Comparison of ENCODE assay signal across 11 cellular contexts in genomic region chr6:24931296-24931695, GRCh38. TPM values are rescaled to one million over a fixed set of nuclear protein-coding genes. Genes with fewer than 3 reads are reported as not detected.
DNase-seq lines count a peak whose midpoint lies in the region; ATAC-seq and TF ChIP-seq lines count a peak whose summit lies in the region.
"Had no signal": no experiment of that assay in that cellular context is flagged by ENCODE, and none has a peak within 500 bp of the region (broad histone marks: within the 10 kb centered on the region; RNA-seq: fewer than 3 reads in every experiment).

No MANE protein-coding gene starts in this region.

- H3K36me3 ChIP-seq in cardiac muscle cell (no peaks in the 10 kb centered on the region), prostate gland (no peaks in the 10 kb centered on the region)

- peak overlapping the region; percentile 100 for H3K4me3 Mint-ChIP-seq in T-helper 1 cell treated with Interleukin-12 subunit alpha and Interleukin-12 subunit beta and Interleukin-4 antibody, amounts not matched to agents 30 μg/mL and 1 μg/mL, for 36 hours
- peak overlapping the region; percentile 98 for H3K4me3 Mint-ChIP-seq in T-helper 17 cell
- peak overlapping the region; percentile 93 for H3K4me3 Mint-ChIP-seq in stimulated activated effector memory CD8-positive, alpha-beta T cell treated with anti-CD3 and anti-CD28 coated beads, Interleukin-12 subunit alpha, Interleukin-12 subunit beta, amount 100 ng/mL, for 72 hours
- H3K4me3 Mint-ChIP-seq: brain had no signal

- H3K9me3 ChIP-seq in T-helper 17 cell (ENCODE audit: control insufficient read depth, low read length, poor library complexity, severe bottlenecking) (no peaks in the 10 kb centered on the region), cardiac muscle cell (ENCODE audit: low read depth) (no peaks in the 10 kb centered on the region), prostate gland (no peaks in the 10 kb centered on the region)

- no peaks in the 10 kb centered on the region for H3K27me3 ChIP-seq in cardiac muscle cell
- no peaks in the 10 kb centered on the region for H3K27me3 ChIP-seq in prostate gland (replicated peaks; ENCODE audit: insufficient read depth)

- peaks cover 77% of the 10 kb centered on the region for H3K36me3 Mint-ChIP-seq in T-helper 1 cell treated with Interleukin-12 subunit alpha and Interleukin-12 subunit beta and Interleukin-4 antibody, amounts not matched to agents 30 μg/mL and 1 μg/mL, for 36 hours (ENCODE audit: low read depth)
- H3K36me3 Mint-ChIP-seq in T-helper 17 cell (ENCODE audit: low read depth), result peaks cover 22% of the 10 kb centered on the region
- H3K36me3 Mint-ChIP-seq in stimulated activated effector memory CD8-positive, alpha-beta T cell treated with anti-CD3 and anti-CD28 coated beads, Interleukin-12 subunit alpha, Interleukin-12 subunit beta, amount 100 ng/mL, for 72 hours, result peaks cover 64% of the 10 kb centered on the region
- H3K36me3 Mint-ChIP-seq: brain had no signal

- peaks cover 47% of the 10 kb centered on the region for H3K4me1 ChIP-seq in cardiac muscle cell (ENCODE audit: low read depth)
- no peaks in the 10 kb centered on the region for H3K4me1 ChIP-seq in prostate gland (replicated peaks)

- no peak for TF ChIP-seq CTCF in cardiac muscle cell (IDR thresholded peaks at IDR 0.05; ENCODE audit: low read depth, low read length)
- TF ChIP-seq CTCF in prostate gland (IDR thresholded peaks at IDR 0.05), result no peak

- peaks cover 6% of the 10 kb centered on the region for H3K9me3 Mint-ChIP-seq in T-helper 1 cell treated with Interleukin-12 subunit alpha and Interleukin-12 subunit beta and Interleukin-4 antibody, amounts not matched to agents 30 μg/mL and 1 μg/mL, for 36 hours
- H3K9me3 Mint-ChIP-seq in stimulated activated effector memory CD8-positive, alpha-beta T cell treated with anti-CD3 and anti-CD28 coated beads, Interleukin-12 subunit alpha, Interleukin-12 subunit beta, amount 100 ng/mL, for 72 hours, result peaks cover 5% of the 10 kb centered on the region

- intact Hi-C loops in prostate gland (cut with DNase I), result no loop called here

- H3K4me3 ChIP-seq in cardiac muscle cell, result no peak overlapping the region
- H3K4me3 ChIP-seq in prostate gland, result no peak overlapping the region

- peaks cover 51% of the 10 kb centered on the region for H3K4me1 Mint-ChIP-seq in T-helper 1 cell treated with Interleukin-12 subunit alpha and Interleukin-12 subunit beta and Interleukin-4 antibody, amounts not matched to agents 30 μg/mL and 1 μg/mL, for 36 hours (ENCODE audit: low read depth)
- H3K4me1 Mint-ChIP-seq in T-helper 17 cell, result peaks cover 49% of the 10 kb centered on the region
- peaks cover 88% of the 10 kb centered on the region for H3K4me1 Mint-ChIP-seq in stimulated activated effector memory CD8-positive, alpha-beta T cell treated with anti-CD3 and anti-CD28 coated beads, Interleukin-12 subunit alpha, Interleukin-12 subunit beta, amount 100 ng/mL, for 72 hours

- H3K27ac Mint-ChIP-seq in T-helper 1 cell treated with Interleukin-12 subunit alpha and Interleukin-12 subunit beta and Interleukin-4 antibody, amounts not matched to agents 30 μg/mL and 1 μg/mL, for 36 hours, result peak overlapping the region; percentile 92
- H3K27ac Mint-ChIP-seq in T-helper 17 cell, result peak overlapping the region; percentile 98
- H3K27ac Mint-ChIP-seq in stimulated activated effector memory CD8-positive, alpha-beta T cell treated with anti-CD3 and anti-CD28 coated beads, Interleukin-12 subunit alpha, Interleukin-12 subunit beta, amount 100 ng/mL, for 72 hours, result peak overlapping the region; percentile 85

- peak overlapping the region; percentile 74 for H3K27ac ChIP-seq in cardiac muscle cell
- H3K27ac ChIP-seq in prostate gland, result no peak overlapping the region
- H3K27ac ChIP-seq: VCaP had no signal

- no peak for TF ChIP-seq POLR2A in prostate gland (IDR thresholded peaks at IDR 0.05)

- ATAC-seq in T-helper 17 cell, result no peak
- ATAC-seq in stimulated activated effector memory CD8-positive, alpha-beta T cell treated with anti-CD3 and anti-CD28 coated beads, Interleukin-12 subunit alpha, Interleukin-12 subunit beta, amount 100 ng/mL, for 72 hours, result no peak

- DNase-seq in T-helper 1 cell (no peak), T-helper 17 cell (no peak), cardiac muscle cell (ENCODE audit: low read depth in 1 of 2, low spot score in 1 of 2) (peak in 1 of 2 donors; percentile 55), EL (no peak), prostate gland (ENCODE audit: low spot score) (no peak)
- no peak for DNase-seq in stimulated activated effector memory CD8-positive, alpha-beta T cell treated with anti-CD3 and anti-CD28 coated beads, Interleukin-12 subunit alpha, Interleukin-12 subunit beta, amount 100 ng/mL, for 72 hours (ENCODE audit: low spot score in 2 of 2)
- no peak for DNase-seq in activated CD4-positive, CD25-positive, alpha-beta regulatory T cell (lab: John Stamatoyannopoulos, UW)
- DNase-seq: stimulated activated CD4-positive, alpha-beta T cell treated with anti-CD3 and anti-CD28 coated beads, Interleukin-4, amount 100 ng/mL, for 24 hours had no signal

- peaks cover 4% of the 10 kb centered on the region for H3K27me3 Mint-ChIP-seq in T-helper 1 cell treated with Interleukin-12 subunit alpha and Interleukin-12 subunit beta and Interleukin-4 antibody, amounts not matched to agents 30 μg/mL and 1 μg/mL, for 36 hours (ENCODE audit: low read depth)
- H3K27me3 Mint-ChIP-seq in T-helper 17 cell, result no peaks in the 10 kb centered on the region

RNA-seq across cellular contexts. Expression of gene RIPOR2, which starts 4.5 kb away (rescaled TPM):
- total RNA-seq in T-helper 17 cell (100 to 1,000 TPM; 296 to 364 TPM), cardiac muscle cell (4.8 and 6.9 TPM in 2 replicates), prostate gland (10 to 100 TPM; 16.1 to 23.7 TPM)
- 2.2 and 4.4 TPM in 2 replicates for polyA plus RNA-seq in cardiac muscle cell

Comparison
In these comparisons a context has a peak if more than half of its experiments do, and no peak if none do; other contexts are left out.
1. RNA of gene RIPOR2, which starts 4.5 kb away (total RNA-seq): 296 to 364 TPM in T-helper 17 cell; 16.1 to 23.7 TPM in prostate gland and 4.8 to 6.9 TPM in cardiac muscle cell; every median in the first group is over 10 times any median in the second.
2. Peak in every context shown above with its lines, with median percentiles within 50 percentile points of each other: H3K27ac Mint-ChIP-seq and H3K4me3 Mint-ChIP-seq.